Comparison of ENCODE assay signal across 1 cellular context in the genomic region with DNA sequence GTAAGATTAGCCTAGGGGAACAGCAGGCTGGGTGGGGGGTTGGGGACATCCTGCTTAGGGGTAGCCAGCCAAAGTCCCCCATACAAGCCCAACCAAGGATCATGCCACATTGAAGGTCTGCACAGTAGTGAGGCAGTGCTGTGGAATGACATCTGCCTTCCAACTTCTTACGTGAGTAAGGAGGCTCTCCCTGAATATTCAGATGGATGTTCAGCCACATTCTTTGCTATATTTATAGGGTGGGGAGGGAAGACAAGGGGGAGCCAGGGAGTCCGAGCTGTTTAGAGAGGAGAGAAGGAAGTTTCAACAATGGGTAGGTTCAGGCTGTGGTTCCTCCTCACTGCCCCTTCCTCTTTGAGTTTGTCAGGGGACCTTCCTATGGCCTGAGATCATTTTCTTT.
TF ChIP-seq lines count a peak whose summit lies in the region.

No MANE protein-coding gene starts in this region.

TF ChIP-seq in GM12878, 131 proteins besides CTCF, POLR2A, EP300 and RAD21 (continued from another document):
- TF ChIP-seq SRF (IDR thresholded peaks at IDR 0.05; ENCODE audit: low read depth in 2 of 2, low read length in 2 of 2) (no peak), TCF12 (IDR thresholded peaks at IDR 0.05; ENCODE audit: low read depth, low read length) (no peak), MYC (IDR thresholded peaks at IDR 0.05; ENCODE audit: insufficient read depth, insufficient read length, insufficient replicate concordance, low read length, severe bottlenecking) (no peak), PAX5 (IDR thresholded peaks at IDR 0.05; ENCODE audit: borderline replicate concordance, low read depth, low read length) (no peak), MTA2 (IDR thresholded peaks at IDR 0.05; ENCODE audit: low read depth) (no peak), HDGF (IDR thresholded peaks at IDR 0.05) (no peak), TCF7 (IDR thresholded peaks at IDR 0.05; ENCODE audit: borderline replicate concordance) (no peak), CEBPB (IDR thresholded peaks at IDR 0.05; ENCODE audit: borderline replicate concordance in 1 of 2, low read depth in 2 of 2, low read length in 2 of 2) (no peak), CHD2 (IDR thresholded peaks at IDR 0.05; ENCODE audit: borderline replicate concordance, low read depth, low read length) (no peak), MEF2B (IDR thresholded peaks at IDR 0.05; ENCODE audit: partially characterized antibody, poor library complexity, severe bottlenecking) (no peak), POLR2AphosphoS2 (IDR thresholded peaks at IDR 0.05; ENCODE audit: low read depth, low read length) (no peak)
TF ChIP-seq in GM12878: peak in this region for 0.
